Comparison of ENCODE assay signal across 1 cellular context in the genomic region with DNA sequence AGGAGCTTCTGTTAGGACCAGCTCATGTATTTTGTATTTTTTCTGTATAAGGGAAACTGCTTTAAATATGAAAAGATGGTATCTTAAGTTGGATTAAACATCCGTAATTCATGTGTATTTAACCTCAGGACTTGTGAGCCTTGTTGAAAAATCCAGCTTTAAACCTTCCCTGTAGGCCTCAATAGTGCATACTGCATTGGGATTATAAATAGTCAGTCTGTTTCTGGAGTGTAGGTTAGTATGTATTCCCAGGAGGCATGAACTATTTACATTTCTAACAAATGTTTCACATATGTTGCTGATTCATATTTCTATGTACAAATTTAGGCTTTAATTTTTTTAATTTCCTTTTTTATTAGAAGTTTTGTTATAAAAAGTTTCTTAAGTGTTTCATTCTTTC.
TF ChIP-seq lines count a peak whose summit lies in the region.

No MANE protein-coding gene starts in this region.

TF ChIP-seq in IMR-90, 13 proteins besides CTCF, POLR2A, EP300 and RAD21:
- TF ChIP-seq NFE2L2 (IDR thresholded peaks at IDR 0.05; ENCODE audit: low read depth, low read length) (no peak), RCOR1 (IDR thresholded peaks at IDR 0.05; ENCODE audit: insufficient replicate concordance, low read length) (no peak), MAZ (IDR thresholded peaks at IDR 0.05; ENCODE audit: borderline replicate concordance, low read depth, low read length) (no peak), CHD1 (IDR thresholded peaks at IDR 0.05; ENCODE audit: low read depth, low read length) (no peak), SMC3 (IDR thresholded peaks at IDR 0.05; ENCODE audit: low read depth, low read length) (no peak), MXI1 (IDR thresholded peaks at IDR 0.05; ENCODE audit: borderline replicate concordance, low read depth, low read length) (no peak), RFX5 (IDR thresholded peaks at IDR 0.05; ENCODE audit: low read depth, low read length) (no peak)
